Comparison of ENCODE assay signal across 17 cellular contexts in the genomic region with DNA sequence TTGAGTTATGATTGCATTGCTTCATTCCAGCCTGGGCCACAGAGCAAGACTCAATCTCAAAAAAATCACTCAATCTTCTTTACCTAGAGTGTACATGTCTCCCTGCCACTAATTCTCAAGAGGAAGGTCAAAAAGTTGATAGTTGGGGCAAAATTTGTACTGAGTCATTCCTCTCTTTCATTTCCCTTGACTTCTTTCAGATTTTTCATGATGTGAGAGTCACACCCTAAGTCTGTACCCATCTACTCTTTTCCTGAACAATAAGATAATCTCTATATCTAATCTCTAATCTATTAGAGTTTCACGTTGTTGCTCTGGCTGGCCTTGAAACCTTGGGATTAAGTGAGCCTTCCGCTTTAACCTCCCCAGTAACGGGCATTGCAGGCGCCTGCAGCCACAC.
DNase-seq lines count a peak whose midpoint lies in the region; ATAC-seq and TF ChIP-seq lines count a peak whose summit lies in the region.
"Had no signal": no experiment of that assay in that cellular context is flagged by ENCODE, and none has a peak within 500 bp of the region (broad histone marks: within the 10 kb centered on the region; RNA-seq: fewer than 3 reads in every experiment).

No MANE protein-coding gene starts in this region.

- H3K4me1 ChIP-seq in Loucy (ENCODE audit: insufficient read depth, low read length, poor library complexity, severe bottlenecking) = peaks cover 19% of the 10 kb centered on the region

- peak overlapping the region; percentile 13 for H3K9ac ChIP-seq in Loucy (ENCODE audit: low read depth, low read length, poor library complexity, severe bottlenecking)

- peak overlapping the region; percentile 43 for H3K4me3 Mint-ChIP-seq in activated T-cell treated with anti-CD3 and anti-CD28 coated beads, Interleukin-2, amount 50 U/mL, for 24 hours
- H3K4me3 Mint-ChIP-seq in activated naive CD8-positive, alpha-beta T cell treated with anti-CD3 and anti-CD28 coated beads, Interleukin-2, amount 50 U/mL, for 24 hours = peak overlapping the region; percentile 46
- H3K4me3 Mint-ChIP-seq in stimulated activated naive CD8-positive, alpha-beta T cell treated with anti-CD3 and anti-CD28 coated beads, Interleukin-15, amount 100 ng/mL, for 72 hours = peak overlapping the region; percentile 59 to 61
- H3K4me3 Mint-ChIP-seq: H9, nephron had no signal

- no peaks in the 10 kb centered on the region for H4K20me1 ChIP-seq in Loucy (ENCODE audit: insufficient read depth, low read length, poor library complexity, severe bottlenecking)

- H3K27me3 ChIP-seq in Loucy (ENCODE audit: insufficient read depth, low read length, poor library complexity, severe bottlenecking) = no peaks in the 10 kb centered on the region

- H3K27me3 Mint-ChIP-seq in activated T-cell treated with anti-CD3 and anti-CD28 coated beads, Interleukin-2, amount 50 U/mL, for 24 hours = no peaks in the 10 kb centered on the region
- H3K27me3 Mint-ChIP-seq in activated naive CD8-positive, alpha-beta T cell treated with anti-CD3 and anti-CD28 coated beads, Interleukin-2, amount 50 U/mL, for 24 hours = no peaks in the 10 kb centered on the region
- H3K27me3 Mint-ChIP-seq in stimulated activated naive CD8-positive, alpha-beta T cell treated with anti-CD3 and anti-CD28 coated beads, Interleukin-15, amount 100 ng/mL, for 72 hours = no peaks in the 10 kb centered on the region
- H3K27me3 Mint-ChIP-seq: progenitor cell of endocrine pancreas had no signal

- no peaks in the 10 kb centered on the region for H3K9me3 ChIP-seq in Loucy (ENCODE audit: insufficient read depth, low read depth, low read length)

- peaks cover 2% of the 10 kb centered on the region for H3K9me3 Mint-ChIP-seq in activated T-cell treated with anti-CD3 and anti-CD28 coated beads, Interleukin-2, amount 50 U/mL, for 24 hours
- H3K9me3 Mint-ChIP-seq in activated naive CD8-positive, alpha-beta T cell treated with anti-CD3 and anti-CD28 coated beads, Interleukin-2, amount 50 U/mL, for 24 hours = peaks cover 5% of the 10 kb centered on the region
- H3K9me3 Mint-ChIP-seq in stimulated activated naive CD8-positive, alpha-beta T cell treated with anti-CD3 and anti-CD28 coated beads, Interleukin-15, amount 100 ng/mL, for 72 hours = peaks cover 0 to 7% of the 10 kb centered on the region in 2 donors
- H3K9me3 Mint-ChIP-seq: H9, nephron had no signal

- H3K36me3 Mint-ChIP-seq in activated T-cell treated with anti-CD3 and anti-CD28 coated beads, Interleukin-2, amount 50 U/mL, for 24 hours (ENCODE audit: low read depth) = no peaks in the 10 kb centered on the region
- no peaks in the 10 kb centered on the region for H3K36me3 Mint-ChIP-seq in activated naive CD8-positive, alpha-beta T cell treated with anti-CD3 and anti-CD28 coated beads, Interleukin-2, amount 50 U/mL, for 24 hours (ENCODE audit: low read depth)

- no peak for TF ChIP-seq CTCF in Loucy (conservative IDR thresholded peaks at IDR 0.05; ENCODE audit: low read length)

- no peaks in the 10 kb centered on the region for H3K79me2 ChIP-seq in Loucy (ENCODE audit: insufficient read depth, low read length)

- H3K4me2 ChIP-seq in Loucy (ENCODE audit: low read depth, low read length, poor library complexity, severe bottlenecking) = peak overlapping the region; percentile 89

- no peak for ATAC-seq in activated naive CD8-positive, alpha-beta T cell treated with anti-CD3 and anti-CD28 coated beads, Interleukin-2, amount 50 U/mL, for 24 hours
- peak; percentile 73 for ATAC-seq in stimulated activated naive CD8-positive, alpha-beta T cell treated with anti-CD3 and anti-CD28 coated beads, Interleukin-15, amount 100 ng/mL, for 72 hours
- ATAC-seq: PC-3 had no signal

- no peaks in the 10 kb centered on the region; the same call in 1 of the 2 replicates for H3F3A ChIP-seq in Loucy (ENCODE audit: low read depth)

- no peaks in the 10 kb centered on the region for H3K36me3 ChIP-seq in Loucy (ENCODE audit: insufficient read depth, low read length)

- no peak for DNase-seq in activated T-cell treated with anti-CD3 and anti-CD28 coated beads, Interleukin-2, amount 50 U/mL, for 24 hours
- no peak for DNase-seq in activated T-cell treated with anti-CD3 and anti-CD28 coated beads for 4 hours
- DNase-seq in activated naive CD8-positive, alpha-beta T cell treated with anti-CD3 and anti-CD28 coated beads, Interleukin-2, amount 50 U/mL, for 24 hours = no peak
- no peak for DNase-seq in stimulated activated naive CD8-positive, alpha-beta T cell treated with anti-CD3 and anti-CD28 coated beads, Interleukin-15, amount 100 ng/mL, for 72 hours
- DNase-seq in amygdala (lab: John Stamatoyannopoulos, UW) = no peak
- no peak for DNase-seq in NCI-H748 (lab: John Stamatoyannopoulos, UW; ENCODE audit: unreplicated experiment)
- DNase-seq in DMS114 treated with DMSO at 0.1 percent for 48 hours (lab: John Stamatoyannopoulos, UW; ENCODE audit: unreplicated experiment) = no peak
- DNase-seq: ACHN; activated naive CD4-positive, alpha-beta T cell; dermis blood vessel endothelial cell; H9; NCI-H2029; PC-3 had no signal

- H2AFZ ChIP-seq in Loucy (ENCODE audit: low read length) = peak overlapping the region; percentile 69

- H3K9me2 ChIP-seq in Loucy (replicated peaks; ENCODE audit: low read depth, low read length) = no peaks in the 10 kb centered on the region

- peak overlapping the region; percentile 73 for H3K4me3 ChIP-seq in Loucy (ENCODE audit: low read length, poor library complexity, severe bottlenecking)
- H3K4me3 ChIP-seq: lung had no signal

- H3K4me1 Mint-ChIP-seq in activated T-cell treated with anti-CD3 and anti-CD28 coated beads, Interleukin-2, amount 50 U/mL, for 24 hours (ENCODE audit: low read depth) = peaks cover 16% of the 10 kb centered on the region
- peaks cover 14% of the 10 kb centered on the region for H3K4me1 Mint-ChIP-seq in activated naive CD8-positive, alpha-beta T cell treated with anti-CD3 and anti-CD28 coated beads, Interleukin-2, amount 50 U/mL, for 24 hours
- H3K4me1 Mint-ChIP-seq in stimulated activated naive CD8-positive, alpha-beta T cell treated with anti-CD3 and anti-CD28 coated beads, Interleukin-15, amount 100 ng/mL, for 72 hours = peaks cover 19% of the 10 kb centered on the region
- H3K4me1 Mint-ChIP-seq: nephron had no signal

- H3K27ac Mint-ChIP-seq in activated T-cell treated with anti-CD3 and anti-CD28 coated beads, Interleukin-2, amount 50 U/mL, for 24 hours = peak overlapping the region; percentile 12
- H3K27ac Mint-ChIP-seq in activated naive CD8-positive, alpha-beta T cell treated with anti-CD3 and anti-CD28 coated beads, Interleukin-2, amount 50 U/mL, for 24 hours = no peak overlapping the region
- H3K27ac Mint-ChIP-seq in stimulated activated naive CD8-positive, alpha-beta T cell treated with anti-CD3 and anti-CD28 coated beads, Interleukin-15, amount 100 ng/mL, for 72 hours = peak overlapping the region in 1 of 2 donors; percentile 42
- H3K27ac Mint-ChIP-seq: H9, nephron, progenitor cell of endocrine pancreas had no signal
